In genomic region chr17:60115364-60115763, GRCh38 we compare ENCODE assay signal across 2 cellular contexts. TPM values are rescaled to one million over a fixed set of nuclear protein-coding genes. Genes with fewer than 3 reads are reported as not detected.
"Had no signal": no experiment of that assay in that cellular context is flagged by ENCODE, and none has a peak within 500 bp of the region (broad histone marks: within the 10 kb centered on the region; RNA-seq: fewer than 3 reads in every experiment).

No MANE protein-coding gene starts in this region.

RNA-seq across cellular contexts. Expression of gene CA4, which starts 34.4 kb away (rescaled TPM):
- total RNA-seq: G401, GM12878 had no signal
